Comparison of ENCODE assay signal across 2 cellular contexts in the genomic region with DNA sequence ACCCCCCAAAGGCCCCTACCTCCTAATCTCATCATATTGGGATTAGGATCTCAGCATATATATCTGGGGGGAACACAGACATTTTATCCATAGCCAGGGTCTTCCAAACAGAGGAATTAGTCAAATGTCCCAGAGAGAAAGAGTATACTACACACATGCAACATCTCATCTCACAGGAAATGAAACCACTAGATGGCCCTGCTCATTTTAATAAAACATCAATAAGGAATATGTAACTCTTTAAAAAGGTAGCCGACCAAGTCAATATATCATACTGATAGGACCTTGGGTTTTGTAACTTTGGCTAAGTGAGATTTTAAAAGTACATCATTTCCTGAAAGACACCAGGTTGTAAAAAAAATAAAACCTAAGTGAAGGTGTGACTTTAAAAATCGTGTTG.
TF ChIP-seq lines count a peak whose summit lies in the region.

No MANE protein-coding gene starts in this region.

TF ChIP-seq in SK-N-SH, 30 proteins besides CTCF, POLR2A, EP300 and RAD21 (continued from another document):
- TF ChIP-seq, protein P1, sequence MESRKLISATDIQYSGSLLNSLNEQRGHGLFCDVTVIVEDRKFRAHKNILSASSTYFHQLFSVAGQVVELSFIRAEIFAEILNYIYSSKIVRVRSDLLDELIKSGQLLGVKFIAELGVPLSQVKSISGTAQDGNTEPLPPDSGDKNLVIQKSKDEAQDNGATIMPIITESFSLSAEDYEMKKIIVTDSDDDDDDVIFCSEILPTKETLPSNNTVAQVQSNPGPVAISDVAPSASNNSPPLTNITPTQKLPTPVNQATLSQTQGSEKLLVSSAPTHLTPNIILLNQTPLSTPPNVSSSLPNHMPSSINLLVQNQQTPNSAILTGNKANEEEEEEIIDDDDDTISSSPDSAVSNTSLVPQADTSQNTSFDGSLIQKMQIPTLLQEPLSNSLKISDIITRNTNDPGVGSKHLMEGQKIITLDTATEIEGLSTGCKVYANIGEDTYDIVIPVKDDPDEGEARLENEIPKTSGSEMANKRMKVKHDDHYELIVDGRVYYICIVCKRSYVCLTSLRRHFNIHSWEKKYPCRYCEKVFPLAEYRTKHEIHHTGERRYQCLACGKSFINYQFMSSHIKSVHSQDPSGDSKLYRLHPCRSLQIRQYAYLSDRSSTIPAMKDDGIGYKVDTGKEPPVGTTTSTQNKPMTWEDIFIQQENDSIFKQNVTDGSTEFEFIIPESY (IDR thresholded peaks at IDR 0.05; ENCODE audit: borderline replicate concordance, low read depth), result no peak
- TF ChIP-seq, protein P2, sequence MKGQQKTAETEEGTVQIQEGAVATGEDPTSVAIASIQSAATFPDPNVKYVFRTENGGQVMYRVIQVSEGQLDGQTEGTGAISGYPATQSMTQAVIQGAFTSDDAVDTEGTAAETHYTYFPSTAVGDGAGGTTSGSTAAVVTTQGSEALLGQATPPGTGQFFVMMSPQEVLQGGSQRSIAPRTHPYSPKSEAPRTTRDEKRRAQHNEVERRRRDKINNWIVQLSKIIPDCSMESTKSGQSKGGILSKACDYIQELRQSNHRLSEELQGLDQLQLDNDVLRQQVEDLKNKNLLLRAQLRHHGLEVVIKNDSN (IDR thresholded peaks at IDR 0.05; ENCODE audit: borderline replicate concordance, low read depth), result no peak
- TF ChIP-seq, protein P3, sequence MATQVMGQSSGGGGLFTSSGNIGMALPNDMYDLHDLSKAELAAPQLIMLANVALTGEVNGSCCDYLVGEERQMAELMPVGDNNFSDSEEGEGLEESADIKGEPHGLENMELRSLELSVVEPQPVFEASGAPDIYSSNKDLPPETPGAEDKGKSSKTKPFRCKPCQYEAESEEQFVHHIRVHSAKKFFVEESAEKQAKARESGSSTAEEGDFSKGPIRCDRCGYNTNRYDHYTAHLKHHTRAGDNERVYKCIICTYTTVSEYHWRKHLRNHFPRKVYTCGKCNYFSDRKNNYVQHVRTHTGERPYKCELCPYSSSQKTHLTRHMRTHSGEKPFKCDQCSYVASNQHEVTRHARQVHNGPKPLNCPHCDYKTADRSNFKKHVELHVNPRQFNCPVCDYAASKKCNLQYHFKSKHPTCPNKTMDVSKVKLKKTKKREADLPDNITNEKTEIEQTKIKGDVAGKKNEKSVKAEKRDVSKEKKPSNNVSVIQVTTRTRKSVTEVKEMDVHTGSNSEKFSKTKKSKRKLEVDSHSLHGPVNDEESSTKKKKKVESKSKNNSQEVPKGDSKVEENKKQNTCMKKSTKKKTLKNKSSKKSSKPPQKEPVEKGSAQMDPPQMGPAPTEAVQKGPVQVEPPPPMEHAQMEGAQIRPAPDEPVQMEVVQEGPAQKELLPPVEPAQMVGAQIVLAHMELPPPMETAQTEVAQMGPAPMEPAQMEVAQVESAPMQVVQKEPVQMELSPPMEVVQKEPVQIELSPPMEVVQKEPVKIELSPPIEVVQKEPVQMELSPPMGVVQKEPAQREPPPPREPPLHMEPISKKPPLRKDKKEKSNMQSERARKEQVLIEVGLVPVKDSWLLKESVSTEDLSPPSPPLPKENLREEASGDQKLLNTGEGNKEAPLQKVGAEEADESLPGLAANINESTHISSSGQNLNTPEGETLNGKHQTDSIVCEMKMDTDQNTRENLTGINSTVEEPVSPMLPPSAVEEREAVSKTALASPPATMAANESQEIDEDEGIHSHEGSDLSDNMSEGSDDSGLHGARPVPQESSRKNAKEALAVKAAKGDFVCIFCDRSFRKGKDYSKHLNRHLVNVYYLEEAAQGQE (IDR thresholded peaks at IDR 0.05; ENCODE audit: low read depth, low read length), result no peak
- TF ChIP-seq TAF1 (IDR thresholded peaks at IDR 0.05; ENCODE audit: borderline replicate concordance, low read depth, low read length) (no peak), JUND (IDR thresholded peaks at IDR 0.05) (no peak), YY1 (IDR thresholded peaks at IDR 0.05; ENCODE audit: low read depth) (no peak), NRF1 (IDR thresholded peaks at IDR 0.05; ENCODE audit: low read depth, low read length) (no peak), TEAD4 (IDR thresholded peaks at IDR 0.05; ENCODE audit: borderline replicate concordance, insufficient read depth) (no peak)

TF ChIP-seq in SK-N-SH treated with all-trans-retinoic acid at 6 μM for 48 hours, 23 proteins besides CTCF, POLR2A, EP300 and RAD21:
- TF ChIP-seq TOX (CRISPR knock-in tag; IDR thresholded peaks at IDR 0.05; ENCODE audit: borderline replicate concordance) (no peak), GLIS3 (CRISPR knock-in tag; IDR thresholded peaks at IDR 0.05) (no peak), TCF4 (CRISPR knock-in tag; IDR thresholded peaks at IDR 0.05; ENCODE audit: borderline replicate concordance) (no peak)
TF ChIP-seq in SK-N-SH treated with all-trans-retinoic acid at 6 μM for 48 hours: peak in this region for 0.
